ENCODE assay signal across 9 cellular contexts in genomic region chr3:4825572-4826236, GRCh38.
DNase-seq lines count a peak whose midpoint lies in the region; ATAC-seq and TF ChIP-seq lines count a peak whose summit lies in the region.
"Had no signal": no experiment of that assay in that cellular context is flagged by ENCODE, and none has a peak within 500 bp of the region (broad histone marks: within the 10 kb centered on the region; RNA-seq: fewer than 3 reads in every experiment).

No MANE protein-coding gene starts in this region.

- 65% methylated on average over 12 of the region's 12 CpGs for WGBS in mesenchymal stem cell

- H3K27me3 Mint-ChIP-seq in activated CD8-positive, alpha-beta memory T cell treated with anti-CD3 and anti-CD28 coated beads, Interleukin-2, amount 10 ng/mL, durations not matched to agents 7 days and 5 days = no peaks in the 10 kb centered on the region

- no peak overlapping the region for H3K23ac ChIP-seq in mesenchymal stem cell (ENCODE audit: low read length in 2 of 2)

- peak overlapping the region; percentile 81 for H3K27ac Mint-ChIP-seq in activated CD8-positive, alpha-beta memory T cell treated with anti-CD3 and anti-CD28 coated beads, Interleukin-2, amount 10 ng/mL, durations not matched to agents 7 days and 5 days

- H3K18ac ChIP-seq in mesenchymal stem cell (ENCODE audit: low read depth in 1 of 2, low read length in 2 of 2) = peak overlapping the region in 1 of 2 experiments; percentile 68

- H2AK5ac ChIP-seq in mesenchymal stem cell (ENCODE audit: low read length, severe bottlenecking) = peak overlapping the region; percentile 96

- TF ChIP-seq CTCF in upper lobe of right lung (IDR thresholded peaks at IDR 0.05) = no peak

- no peak overlapping the region for H3K14ac ChIP-seq in mesenchymal stem cell (ENCODE audit: low read length in 2 of 2)

- no peaks in the 10 kb centered on the region for H3K79me1 ChIP-seq in mesenchymal stem cell (replicated peaks; ENCODE audit: low read length, poor library complexity, severe bottlenecking)

- H3K27me3 ChIP-seq in mesenchymal stem cell (ENCODE audit: control insufficient read depth in 1 of 2, insufficient read depth in 1 of 2, low read length in 2 of 2) (no peaks in the 10 kb centered on the region), upper lobe of right lung (no peaks in the 10 kb centered on the region)

- H3K9me3 Mint-ChIP-seq in activated CD8-positive, alpha-beta memory T cell treated with anti-CD3 and anti-CD28 coated beads, Interleukin-2, amount 10 ng/mL, durations not matched to agents 7 days and 5 days (ENCODE audit: low read depth) = peaks cover 2% of the 10 kb centered on the region

- no peak for ATAC-seq in activated CD8-positive, alpha-beta memory T cell treated with anti-CD3 and anti-CD28 coated beads, Interleukin-2, amount 10 ng/mL, durations not matched to agents 7 days and 5 days
- peak; percentile 84 for ATAC-seq in upper lobe of right lung
- no peak for ATAC-seq in HG02970 (IDR thresholded peaks at IDR 0.05; ENCODE audit: low FRiP score, unreplicated experiment)
- ATAC-seq in GM21723 (IDR thresholded peaks at IDR 0.05; ENCODE audit: unreplicated experiment) = no peak

- peaks cover 96% of the 10 kb centered on the region for H3K4me1 Mint-ChIP-seq in activated CD8-positive, alpha-beta memory T cell treated with anti-CD3 and anti-CD28 coated beads, Interleukin-2, amount 10 ng/mL, durations not matched to agents 7 days and 5 days

- intact Hi-C loops in upper lobe of right lung (cut with DNase I) = no loop called here

- H3K9me3 ChIP-seq in mesenchymal stem cell (ENCODE audit: control insufficient read depth, low read length) (no peaks in the 10 kb centered on the region), upper lobe of right lung (no peaks in the 10 kb centered on the region)

- no peak overlapping the region for H2AFZ ChIP-seq in mesenchymal stem cell (ENCODE audit: low read depth, low read length)

- no peak overlapping the region for H2BK12ac ChIP-seq in mesenchymal stem cell (ENCODE audit: low read length in 2 of 2)

- no peaks in the 10 kb centered on the region for H3K36me3 ChIP-seq in mesenchymal stem cell (ENCODE audit: control insufficient read depth in 1 of 2, insufficient read depth in 2 of 2, low read depth in 1 of 2, low read length in 2 of 2)
- H3K36me3 ChIP-seq in upper lobe of right lung = no peaks in the 10 kb centered on the region

- peaks cover 84% of the 10 kb centered on the region for H3K36me3 Mint-ChIP-seq in activated CD8-positive, alpha-beta memory T cell treated with anti-CD3 and anti-CD28 coated beads, Interleukin-2, amount 10 ng/mL, durations not matched to agents 7 days and 5 days

- H3K4me3 Mint-ChIP-seq in activated CD8-positive, alpha-beta memory T cell treated with anti-CD3 and anti-CD28 coated beads, Interleukin-2, amount 10 ng/mL, durations not matched to agents 7 days and 5 days = peak overlapping the region; percentile 48

- CTCF ChIA-PET in activated CD8-positive, alpha-beta memory T cell treated with anti-CD3 and anti-CD28 coated beads, Interleukin-2, amount 10 ng/mL, durations not matched to agents 7 days and 5 days (lab: Charles Lee) = interaction anchor here (0.9 to 2.4 kb wide), 9 partner anchors 18 to 232 kb away, joined by 3 to 10 read pairs (median 3); partner anchors contain the start of gene BHLHE40

- no peak overlapping the region for H2BK5ac ChIP-seq in mesenchymal stem cell (ENCODE audit: low read depth, low read length, poor library complexity, severe bottlenecking)

- H3K27ac ChIP-seq in caudate nucleus (ENCODE audit: low read depth, low read length) (peak overlapping the region; percentile 31), mesenchymal stem cell (ENCODE audit: low read length, poor library complexity, severe bottlenecking) (peak overlapping the region; percentile 88), upper lobe of right lung (peak overlapping the region; percentile 76)

- DNase-seq in activated CD8-positive, alpha-beta memory T cell treated with anti-CD3 and anti-CD28 coated beads, Interleukin-2, amount 10 ng/mL, durations not matched to agents 7 days and 5 days = no peak
- no peak for DNase-seq in activated CD8-positive, alpha-beta memory T cell treated with anti-CD3 and anti-CD28 coated beads, Interleukin-2, amount 50 U/mL, for 48 hours
- DNase-seq in caudate nucleus (lab: John Stamatoyannopoulos, UW) (no peak), mesenchymal stem cell (no peak), upper lobe of right lung (peak; percentile 84), iPS-NIHi11 (ENCODE audit: low spot score) (no peak)
- DNase-seq: NCI-H1436 treated with DMSO at 0.1 percent for 48 hours had no signal

- H3K4me2 ChIP-seq in mesenchymal stem cell (ENCODE audit: low read length, poor library complexity, severe bottlenecking) = no peak overlapping the region

- peak overlapping the region; percentile 12 for H2BK15ac ChIP-seq in mesenchymal stem cell (ENCODE audit: low read depth, poor library complexity, severe bottlenecking)

- no peak overlapping the region for H3K4me3 ChIP-seq in mesenchymal stem cell (ENCODE audit: insufficient read depth in 1 of 2, low read depth in 1 of 2, low read length in 2 of 2)
- H3K4me3 ChIP-seq in upper lobe of right lung = peak overlapping the region; percentile 3

- H3K4me1 ChIP-seq in mesenchymal stem cell (ENCODE audit: control insufficient read depth, insufficient read depth, low read depth, low read length) (peaks cover 38% of the 10 kb centered on the region), upper lobe of right lung (peaks cover 61% of the 10 kb centered on the region)

- H3K4ac ChIP-seq in mesenchymal stem cell (ENCODE audit: low read depth in 1 of 2, low read length in 2 of 2) = no peak overlapping the region

- no peak overlapping the region for H3K9ac ChIP-seq in mesenchymal stem cell (ENCODE audit: low read length)

- no peak overlapping the region for H2BK120ac ChIP-seq in mesenchymal stem cell (ENCODE audit: low read depth, low read length)

- peak overlapping the region; percentile 12 for H4K8ac ChIP-seq in mesenchymal stem cell (ENCODE audit: low read length)

- no peak overlapping the region for H4K91ac ChIP-seq in mesenchymal stem cell (ENCODE audit: low read length)

Comparison
In these comparisons a context has a peak if more than half of its experiments do, and no peak if none do; other contexts are left out.
1. H3K27ac ChIP-seq: peak in every context shown above with its lines; median percentile 88 in mesenchymal stem cell; 76 in upper lobe of right lung; 31 in caudate nucleus.